Comparison of ENCODE assay signal across 1 cellular context in the genomic region with DNA sequence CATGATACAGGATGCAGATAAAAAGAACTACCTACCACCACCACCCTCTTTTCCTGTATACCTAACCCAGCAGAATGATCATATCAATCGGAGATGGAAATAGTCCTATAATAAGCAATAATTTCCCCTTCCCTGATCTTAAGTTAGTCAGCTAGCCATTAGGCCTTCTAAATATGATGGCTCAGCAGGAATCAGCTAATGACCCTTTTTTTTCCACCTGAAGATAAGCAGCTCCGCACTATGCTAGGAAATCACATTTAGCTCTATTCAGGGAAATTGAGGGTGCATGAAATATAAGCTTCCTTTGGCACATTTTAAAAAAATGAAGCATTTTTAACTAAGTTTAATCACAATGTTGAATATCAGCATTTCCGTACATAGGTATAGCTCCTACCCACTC.
TF ChIP-seq lines count a peak whose summit lies in the region.

No MANE protein-coding gene starts in this region.

TF ChIP-seq in HepG2, 621 proteins besides CTCF, POLR2A, EP300 and RAD21 (continued from another document):
- TF ChIP-seq ZSCAN5A (CRISPR knock-in tag; IDR thresholded peaks at IDR 0.05; ENCODE audit: borderline replicate concordance) (no peak), MAFF (IDR thresholded peaks at IDR 0.05; ENCODE audit: low read depth, low read length) (peak; percentile 71), CENPT (CRISPR knock-in tag; IDR thresholded peaks at IDR 0.05; ENCODE audit: low read depth) (no peak)
- TF ChIP-seq, protein P1, sequence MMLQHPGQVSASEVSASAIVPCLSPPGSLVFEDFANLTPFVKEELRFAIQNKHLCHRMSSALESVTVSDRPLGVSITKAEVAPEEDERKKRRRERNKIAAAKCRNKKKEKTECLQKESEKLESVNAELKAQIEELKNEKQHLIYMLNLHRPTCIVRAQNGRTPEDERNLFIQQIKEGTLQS (CRISPR knock-in tag; IDR thresholded peaks at IDR 0.05): no peak
